Comparison of ENCODE assay signal across 21 cellular contexts in genomic region chr18:53819671-53820070, GRCh38.
"Had no signal": no experiment of that assay in that cellular context is flagged by ENCODE, and none has a peak within 500 bp of the region (broad histone marks: within the 10 kb centered on the region; RNA-seq: fewer than 3 reads in every experiment).

No MANE protein-coding gene starts in this region.

- H3K9me3 ChIP-seq: body of pancreas, pancreas, right lobe of liver, thyroid gland, uterus had no signal

- H3K4me1 Mint-ChIP-seq: activated CD4-positive, alpha-beta T cell treated with anti-CD3 and anti-CD28 coated beads for 36 hours; activated CD8-positive, alpha-beta memory T cell treated with anti-CD3 and anti-CD28 coated beads, Interleukin-2, amount 10 ng/mL, durations not matched to agents 7 days and 5 days; activated naive CD8-positive, alpha-beta T cell treated with anti-CD3 and anti-CD28 coated beads for 36 hours; stimulated activated memory B cell treated with anti-CD40 and anti-IgM and Interleukin-4, amounts not matched to agents 10 μg/mL and 1 μg/mL and 100 μg/mL, for 72 hours had no signal

- H3K27me3 ChIP-seq: body of pancreas, dorsolateral prefrontal cortex, hepatocyte, pancreas, right lobe of liver, thyroid gland, uterus had no signal

- H3K27ac Mint-ChIP-seq: activated CD4-positive, alpha-beta T cell treated with anti-CD3 and anti-CD28 coated beads for 36 hours; activated CD8-positive, alpha-beta memory T cell treated with anti-CD3 and anti-CD28 coated beads, Interleukin-2, amount 10 ng/mL, durations not matched to agents 7 days and 5 days; activated naive CD8-positive, alpha-beta T cell treated with anti-CD3 and anti-CD28 coated beads for 36 hours; endodermal cell; stimulated activated memory B cell treated with anti-CD40 and anti-IgM and Interleukin-4, amounts not matched to agents 10 μg/mL and 1 μg/mL and 100 μg/mL, for 72 hours; WTC11 had no signal

- H3K4me3 ChIP-seq: body of pancreas, dorsolateral prefrontal cortex, hepatocyte, pancreas, right lobe of liver, thyroid gland, uterus had no signal

- H3K4me3 Mint-ChIP-seq: activated CD4-positive, alpha-beta T cell treated with anti-CD3 and anti-CD28 coated beads for 36 hours; activated CD8-positive, alpha-beta memory T cell treated with anti-CD3 and anti-CD28 coated beads, Interleukin-2, amount 10 ng/mL, durations not matched to agents 7 days and 5 days; activated naive CD8-positive, alpha-beta T cell treated with anti-CD3 and anti-CD28 coated beads for 36 hours; endodermal cell; stimulated activated memory B cell treated with anti-CD40 and anti-IgM and Interleukin-4, amounts not matched to agents 10 μg/mL and 1 μg/mL and 100 μg/mL, for 72 hours; WTC11 had no signal

- H3K27me3 Mint-ChIP-seq: activated CD8-positive, alpha-beta memory T cell treated with anti-CD3 and anti-CD28 coated beads, Interleukin-2, amount 10 ng/mL, durations not matched to agents 7 days and 5 days; activated naive CD8-positive, alpha-beta T cell treated with anti-CD3 and anti-CD28 coated beads for 36 hours; stimulated activated memory B cell treated with anti-CD40 and anti-IgM and Interleukin-4, amounts not matched to agents 10 μg/mL and 1 μg/mL and 100 μg/mL, for 72 hours had no signal

- ATAC-seq: activated CD4-positive, alpha-beta T cell treated with anti-CD3 and anti-CD28 coated beads for 36 hours; activated CD8-positive, alpha-beta memory T cell treated with anti-CD3 and anti-CD28 coated beads, Interleukin-2, amount 10 ng/mL, durations not matched to agents 7 days and 5 days; body of pancreas; left colon; pancreas; stimulated activated memory B cell treated with anti-CD40 and anti-IgM and Interleukin-4, amounts not matched to agents 10 μg/mL and 1 μg/mL and 100 μg/mL, for 72 hours; WTC11 had no signal

- H3K36me3 ChIP-seq: pancreas, right lobe of liver, thyroid gland, uterus had no signal

- H3K4me1 ChIP-seq: body of pancreas, pancreas, right lobe of liver, thyroid gland, uterus had no signal

- H3K27ac ChIP-seq: body of pancreas, dorsolateral prefrontal cortex, epithelial cell of prostate, pancreas, right lobe of liver, thyroid gland, uterus had no signal

- H3K36me3 Mint-ChIP-seq: activated CD8-positive, alpha-beta memory T cell treated with anti-CD3 and anti-CD28 coated beads, Interleukin-2, amount 10 ng/mL, durations not matched to agents 7 days and 5 days; activated naive CD8-positive, alpha-beta T cell treated with anti-CD3 and anti-CD28 coated beads for 36 hours; stimulated activated memory B cell treated with anti-CD40 and anti-IgM and Interleukin-4, amounts not matched to agents 10 μg/mL and 1 μg/mL and 100 μg/mL, for 72 hours had no signal

- DNase-seq: activated CD4-positive, alpha-beta T cell treated with anti-CD3 and anti-CD28 coated beads for 36 hours; activated CD4-positive, alpha-beta T cell treated with anti-CD3 and anti-CD28 coated beads, Interleukin-2, amount 50 U/mL, for 48 hours; activated CD8-positive, alpha-beta memory T cell treated with anti-CD3 and anti-CD28 coated beads, Interleukin-2, amount 10 ng/mL, durations not matched to agents 7 days and 5 days; activated naive CD8-positive, alpha-beta T cell treated with anti-CD3 and anti-CD28 coated beads for 36 hours; amniotic stem cell; body of pancreas; caudate nucleus; dorsolateral prefrontal cortex; endodermal cell; foreskin fibroblast; left colon; right lobe of liver; small intestine; stimulated activated CD4-positive, alpha-beta T cell treated with anti-CD3 and anti-CD28 coated beads, Interleukin-4, amount 100 ng/mL, for 24 hours; thyroid gland; uterus had no signal
